Comparison of ENCODE assay signal across 22 cellular contexts in genomic region chr13:36212789-36213188, GRCh38. TPM values are rescaled to one million over a fixed set of nuclear protein-coding genes. Genes with fewer than 3 reads are reported as not detected.
DNase-seq lines count a peak whose midpoint lies in the region; ATAC-seq, FAIRE-seq and TF ChIP-seq lines count a peak whose summit lies in the region.
"Had no signal": no experiment of that assay in that cellular context is flagged by ENCODE, and none has a peak within 500 bp of the region (broad histone marks: within the 10 kb centered on the region; RNA-seq: fewer than 3 reads in every experiment).

No MANE protein-coding gene starts in this region.

- FAIRE-seq in RCC 7860 (lab: Jason Lieb, UNC): no peak
- FAIRE-seq: H54 had no signal

- POLR2A ChIA-PET in HEK293T (lab: Yijun Ruan, JAX): no interaction called here

- H3K4me1 ChIP-seq in BLaER1 (peaks cover 49% of the 10 kb centered on the region), SJCRH30 (peaks cover 8% of the 10 kb centered on the region)
- H3K4me1 ChIP-seq: Peyer's patch had no signal

- no peak overlapping the region for H3K4me3 ChIP-seq in BLaER1
- H3K4me3 ChIP-seq in SJCRH30: no peak overlapping the region
- H3K4me3 ChIP-seq: Peyer's patch had no signal

- ATAC-seq in activated CD4-positive, CD25-positive, alpha-beta regulatory T cell treated with anti-CD3 and anti-CD28 coated beads, Interleukin-2, amount 50 U/mL, for 24 hours: no peak
- ATAC-seq: SK-N-SH treated with all-trans-retinoic acid at 6 μM for 48 hours had no signal

- H3K27me3 ChIP-seq in BLaER1: no peaks in the 10 kb centered on the region
- H3K27me3 ChIP-seq in SJCRH30: no peaks in the 10 kb centered on the region
- H3K27me3 ChIP-seq: Peyer's patch had no signal

- peak overlapping the region; percentile 47 for H3K4me2 ChIP-seq in BLaER1

- H3K36me3 ChIP-seq in BLaER1: no peaks in the 10 kb centered on the region
- no peaks in the 10 kb centered on the region for H3K36me3 ChIP-seq in SJCRH30
- H3K36me3 ChIP-seq: Peyer's patch had no signal

- peaks cover 55% of the 10 kb centered on the region for H3K9me3 ChIP-seq in BLaER1
- H3K9me3 ChIP-seq in SJCRH30 (replicated peaks): no peaks in the 10 kb centered on the region
- H3K9me3 ChIP-seq: Peyer's patch had no signal

- DNase-seq in HEK293T (ENCODE audit: extremely low spot score) (peak; percentile 13), SJCRH30 (peak; percentile 24 to 64), myocyte (ENCODE audit: low read depth) (peak; percentile 85), iPS-NIHi7 (ENCODE audit: extremely low spot score) (no peak), cortex of kidney (lab: John Stamatoyannopoulos, UW) (no peak), RCC 7860 (ENCODE audit: low spot score) (no peak)
- DNase-seq: ACHN, AML-193, COR-L47, EL, IMR-90, NCI-H1105, NCI-H1930, NCI-H345, NCI-H82, Peyer's patch, Right ventricle myocardium superior, T-helper 1 cell had no signal

- no peaks in the 10 kb centered on the region for H4K20me1 ChIP-seq in BLaER1

- H3K9ac ChIP-seq in BLaER1: no peak overlapping the region

- H3K27ac ChIP-seq in BLaER1 (peak overlapping the region; percentile 64), SJCRH30 (no peak overlapping the region)
- H3K27ac ChIP-seq: Peyer's patch had no signal

- CTCF ChIA-PET in HEK293T (lab: Yijun Ruan, JAX): interaction anchor here (0.5 kb wide), 1 partner anchor 12 kb away, joined by 3 read pairs; no protein-coding TSS in a partner anchor

TF ChIP-seq in HEK293T, 16 proteins besides CTCF, POLR2A, EP300 and RAD21:
- TF ChIP-seq ARNT (IDR thresholded peaks at IDR 0.05) (no peak), PKNOX1 (IDR thresholded peaks at IDR 0.05) (no peak), FOXK2 (IDR thresholded peaks at IDR 0.05) (no peak), ZNF384 (IDR thresholded peaks at IDR 0.05) (no peak), SP1 (IDR thresholded peaks at IDR 0.05) (no peak), NFRKB (IDR thresholded peaks at IDR 0.05) (no peak), FOXM1 (IDR thresholded peaks at IDR 0.05; ENCODE audit: borderline replicate concordance) (no peak), TARDBP (IDR thresholded peaks at IDR 0.05) (no peak), L3MBTL2 (conservative IDR thresholded peaks at IDR 0.05) (no peak), HDGF (IDR thresholded peaks at IDR 0.05; ENCODE audit: borderline replicate concordance) (no peak), FOXA1 (IDR thresholded peaks at IDR 0.05) (no peak), ELF4 (IDR thresholded peaks at IDR 0.05) (no peak), LEF1 (IDR thresholded peaks at IDR 0.05; ENCODE audit: borderline replicate concordance) (no peak), SUZ12 (IDR thresholded peaks at IDR 0.05) (no peak), BHLHE40 (IDR thresholded peaks at IDR 0.05; ENCODE audit: borderline replicate concordance) (no peak), CTBP1 (IDR thresholded peaks at IDR 0.05; ENCODE audit: borderline replicate concordance) (no peak)

RNA-seq across cellular contexts. Expression of gene SOHLH2, which starts 1.6 kb away (rescaled TPM):
- total RNA-seq in SJCRH30 (2014; rRNA removed; shearing (Covaris generic)): 2.4 and 2.7 TPM in 2 replicates
- 23.7 and 125 TPM in 2 replicates for total RNA-seq in myocyte
- polyA plus RNA-seq in myocyte (2012): 24.9 TPM
- total RNA-seq: Peyer's patch, Right ventricle myocardium superior had no signal

Comparison
In these comparisons a context has a peak if more than half of its experiments do, and no peak if none do; other contexts are left out.
1. DNase-seq: peak in HEK293T (single experiment), SJCRH30 (2 of 2) and myocyte (single experiment); none in iPS-NIHi7 (single experiment), cortex of kidney (single experiment) and RCC 7860 (single experiment).